2 cellular contexts compared by ENCODE assay signal in the genomic region with DNA sequence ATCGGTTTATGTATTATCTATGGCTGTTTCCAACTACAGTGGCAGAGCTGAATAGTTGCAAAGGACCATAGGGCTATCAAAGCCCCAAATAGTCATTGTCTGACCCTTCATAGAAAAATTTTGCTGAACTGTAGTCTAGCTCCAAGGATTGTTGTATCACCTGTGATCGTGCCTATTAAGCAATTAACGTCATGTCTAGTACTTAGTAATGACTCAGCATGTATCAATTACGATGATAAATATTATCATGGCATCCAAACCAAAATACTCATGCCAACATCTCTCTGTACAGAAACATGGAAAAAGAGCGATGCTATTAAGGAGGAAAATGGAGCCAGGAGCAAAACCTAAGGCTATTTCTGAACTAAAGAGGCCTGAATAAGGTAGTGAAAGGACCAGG.
TF ChIP-seq lines count a peak whose summit lies in the region.

No MANE protein-coding gene starts in this region.

TF ChIP-seq in IMR-90, 13 proteins besides CTCF, POLR2A, EP300 and RAD21:
- TF ChIP-seq NFE2L2 (IDR thresholded peaks at IDR 0.05; ENCODE audit: low read depth, low read length) (0 out of 2 replicates have a peak, but pooled peaks have one; percentile 28), MXI1 (IDR thresholded peaks at IDR 0.05; ENCODE audit: borderline replicate concordance, low read depth, low read length) (no peak)
TF ChIP-seq in IMR-90: peak in this region for 1.

TF ChIP-seq in K562, 482 proteins besides CTCF, POLR2A, EP300 and RAD21 (continued from another document):
- TF ChIP-seq MYBL2 (IDR thresholded peaks at IDR 0.05; ENCODE audit: low read depth) (no peak), MYBL2 (CRISPR knock-in tag; IDR thresholded peaks at IDR 0.05; ENCODE audit: borderline replicate concordance) (no peak)
